Comparison of ENCODE assay signal across 1 cellular context in the genomic region with DNA sequence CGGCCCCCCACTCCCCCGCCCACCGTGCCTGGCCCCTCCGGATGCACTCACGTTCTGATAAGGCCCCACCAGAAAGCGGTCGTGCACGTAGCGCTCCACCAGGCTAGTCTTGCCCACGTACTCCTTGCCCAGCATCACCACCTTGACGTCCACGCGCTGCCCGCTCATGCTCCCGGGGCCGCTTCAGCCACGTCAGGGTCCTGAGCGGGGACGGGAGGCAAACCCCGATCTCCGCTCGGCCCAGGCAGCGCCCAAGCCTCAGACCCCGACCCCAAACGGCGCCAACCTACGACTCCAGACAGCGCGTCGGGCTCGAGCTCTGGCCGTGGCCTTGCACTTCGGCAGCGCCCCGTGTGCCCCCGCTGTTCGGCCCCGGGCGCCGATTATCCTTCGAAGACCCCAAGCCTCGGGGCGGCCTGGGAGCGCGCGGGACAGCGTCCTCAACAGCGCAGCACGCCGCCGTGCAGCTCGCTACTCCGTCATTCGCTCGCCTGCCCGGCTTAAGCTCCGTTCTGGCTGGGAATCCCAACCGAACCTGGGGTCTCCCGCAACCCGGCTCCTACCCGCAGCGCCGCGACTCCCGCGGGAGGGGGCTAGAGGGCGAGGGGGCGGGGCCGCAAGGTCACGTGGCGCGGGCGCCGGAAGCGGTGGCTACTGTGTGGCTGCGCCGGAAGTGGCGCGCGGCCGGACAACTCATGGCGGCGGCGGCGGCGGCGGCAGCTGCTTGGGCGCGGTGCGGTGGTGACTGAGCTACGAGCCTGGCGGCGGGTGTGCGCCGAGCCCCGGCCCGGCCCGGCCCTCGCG.
TF ChIP-seq lines count a peak whose summit lies in the region.

A gene with protein sequence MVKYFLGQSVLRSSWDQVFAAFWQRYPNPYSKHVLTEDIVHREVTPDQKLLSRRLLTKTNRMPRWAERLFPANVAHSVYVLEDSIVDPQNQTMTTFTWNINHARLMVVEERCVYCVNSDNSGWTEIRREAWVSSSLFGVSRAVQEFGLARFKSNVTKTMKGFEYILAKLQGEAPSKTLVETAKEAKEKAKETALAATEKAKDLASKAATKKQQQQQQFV (plus strand): TSS at position 679 of the 804 bp plus-strand sequence. CDS start 187 bp downstream, outside the sequence.
Gene RAB24, minus strand, starts transcription at position 599 of the 804 bp plus-strand sequence. Its CDS starts 431 bp downstream, at position 168.

TF ChIP-seq in K562, 482 proteins besides CTCF, POLR2A, EP300 and RAD21 (continued from another document and continues in another):
- TF ChIP-seq, protein P1, sequence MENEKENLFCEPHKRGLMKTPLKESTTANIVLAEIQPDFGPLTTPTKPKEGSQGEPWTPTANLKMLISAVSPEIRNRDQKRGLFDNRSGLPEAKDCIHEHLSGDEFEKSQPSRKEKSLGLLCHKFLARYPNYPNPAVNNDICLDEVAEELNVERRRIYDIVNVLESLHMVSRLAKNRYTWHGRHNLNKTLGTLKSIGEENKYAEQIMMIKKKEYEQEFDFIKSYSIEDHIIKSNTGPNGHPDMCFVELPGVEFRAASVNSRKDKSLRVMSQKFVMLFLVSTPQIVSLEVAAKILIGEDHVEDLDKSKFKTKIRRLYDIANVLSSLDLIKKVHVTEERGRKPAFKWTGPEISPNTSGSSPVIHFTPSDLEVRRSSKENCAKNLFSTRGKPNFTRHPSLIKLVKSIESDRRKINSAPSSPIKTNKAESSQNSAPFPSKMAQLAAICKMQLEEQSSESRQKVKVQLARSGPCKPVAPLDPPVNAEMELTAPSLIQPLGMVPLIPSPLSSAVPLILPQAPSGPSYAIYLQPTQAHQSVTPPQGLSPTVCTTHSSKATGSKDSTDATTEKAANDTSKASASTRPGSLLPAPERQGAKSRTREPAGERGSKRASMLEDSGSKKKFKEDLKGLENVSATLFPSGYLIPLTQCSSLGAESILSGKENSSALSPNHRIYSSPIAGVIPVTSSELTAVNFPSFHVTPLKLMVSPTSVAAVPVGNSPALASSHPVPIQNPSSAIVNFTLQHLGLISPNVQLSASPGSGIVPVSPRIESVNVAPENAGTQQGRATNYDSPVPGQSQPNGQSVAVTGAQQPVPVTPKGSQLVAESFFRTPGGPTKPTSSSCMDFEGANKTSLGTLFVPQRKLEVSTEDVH (IDR thresholded peaks at IDR 0.05; ENCODE audit: low read depth, partially characterized antibody), result peak; percentile 68
- TF ChIP-seq PHB2 (IDR thresholded peaks at IDR 0.05; ENCODE audit: low read depth), result no peak
- TF ChIP-seq FOSL1 (tag; conservative IDR thresholded peaks at IDR 0.05), result 0 out of 2 replicates have a peak, but pooled peaks have one; percentile 46
- TF ChIP-seq CBX1 (IDR thresholded peaks at IDR 0.05; ENCODE audit: low read depth), result peak; percentile 63; the same call in 1 of the 2 replicates
- TF ChIP-seq RB1 (IDR thresholded peaks at IDR 0.05; ENCODE audit: low read depth), result peak; percentile 78
- TF ChIP-seq CHD1 (IDR thresholded peaks at IDR 0.05; ENCODE audit: low read length), result peak; percentile 37
- 0 out of 2 replicates have a peak, but pooled peaks have one; percentile 36 for TF ChIP-seq ILF3 (IDR thresholded peaks at IDR 0.05; ENCODE audit: borderline replicate concordance)
- no peak for TF ChIP-seq RUNX1 (IDR thresholded peaks at IDR 0.05; ENCODE audit: low read depth)
- TF ChIP-seq, protein P2, sequence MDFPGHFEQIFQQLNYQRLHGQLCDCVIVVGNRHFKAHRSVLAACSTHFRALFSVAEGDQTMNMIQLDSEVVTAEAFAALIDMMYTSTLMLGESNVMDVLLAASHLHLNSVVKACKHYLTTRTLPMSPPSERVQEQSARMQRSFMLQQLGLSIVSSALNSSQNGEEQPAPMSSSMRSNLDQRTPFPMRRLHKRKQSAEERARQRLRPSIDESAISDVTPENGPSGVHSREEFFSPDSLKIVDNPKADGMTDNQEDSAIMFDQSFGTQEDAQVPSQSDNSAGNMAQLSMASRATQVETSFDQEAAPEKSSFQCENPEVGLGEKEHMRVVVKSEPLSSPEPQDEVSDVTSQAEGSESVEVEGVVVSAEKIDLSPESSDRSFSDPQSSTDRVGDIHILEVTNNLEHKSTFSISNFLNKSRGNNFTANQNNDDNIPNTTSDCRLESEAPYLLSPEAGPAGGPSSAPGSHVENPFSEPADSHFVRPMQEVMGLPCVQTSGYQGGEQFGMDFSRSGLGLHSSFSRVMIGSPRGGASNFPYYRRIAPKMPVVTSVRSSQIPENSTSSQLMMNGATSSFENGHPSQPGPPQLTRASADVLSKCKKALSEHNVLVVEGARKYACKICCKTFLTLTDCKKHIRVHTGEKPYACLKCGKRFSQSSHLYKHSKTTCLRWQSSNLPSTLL (IDR thresholded peaks at IDR 0.05), result no peak
- 0 out of 2 replicates have a peak, but pooled peaks have one; percentile 33 for TF ChIP-seq ZNF766 (CRISPR knock-in tag; conservative IDR thresholded peaks at IDR 0.05)
- TF ChIP-seq PURB (CRISPR knock-in tag; IDR thresholded peaks at IDR 0.05; ENCODE audit: low read depth), result no peak
- TF ChIP-seq PCBP1 (IDR thresholded peaks at IDR 0.05; ENCODE audit: low read depth, low read length, poor library complexity, severe bottlenecking), result peak; percentile 67
- TF ChIP-seq EP400 (IDR thresholded peaks at IDR 0.05), result peak; percentile 81
- TF ChIP-seq ZBTB7A (IDR thresholded peaks at IDR 0.05; ENCODE audit: borderline replicate concordance, control insufficient read depth, low read depth, low read length), result peak; percentile 92
- TF ChIP-seq SUPT5H (IDR thresholded peaks at IDR 0.05), result peak; percentile 77
- TF ChIP-seq, protein P3, sequence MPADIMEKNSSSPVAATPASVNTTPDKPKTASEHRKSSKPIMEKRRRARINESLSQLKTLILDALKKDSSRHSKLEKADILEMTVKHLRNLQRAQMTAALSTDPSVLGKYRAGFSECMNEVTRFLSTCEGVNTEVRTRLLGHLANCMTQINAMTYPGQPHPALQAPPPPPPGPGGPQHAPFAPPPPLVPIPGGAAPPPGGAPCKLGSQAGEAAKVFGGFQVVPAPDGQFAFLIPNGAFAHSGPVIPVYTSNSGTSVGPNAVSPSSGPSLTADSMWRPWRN (IDR thresholded peaks at IDR 0.05; ENCODE audit: low read depth), result no peak
- peak; percentile 83 for TF ChIP-seq TAF1 (IDR thresholded peaks at IDR 0.05; ENCODE audit: control insufficient read depth, extremely low read depth, insufficient read depth, low read length, severe bottlenecking)
- TF ChIP-seq ZBTB11 (CRISPR knock-in tag; IDR thresholded peaks at IDR 0.05), result peak; percentile 41 to 91 (median 41); a peak in 3 of 6 replicates
- TF ChIP-seq TEAD1 (CRISPR knock-in tag; IDR thresholded peaks at IDR 0.05), result peak; percentile 41 to 80; a peak in 1 of 4 replicates
- TF ChIP-seq SMARCA5 (IDR thresholded peaks at IDR 0.05), result peak; percentile 18; the same call in 1 of the 2 replicates
- peak; percentile 96 for TF ChIP-seq SP1 (CRISPR knock-in tag; IDR thresholded peaks at IDR 0.05)
- TF ChIP-seq, protein P4, sequence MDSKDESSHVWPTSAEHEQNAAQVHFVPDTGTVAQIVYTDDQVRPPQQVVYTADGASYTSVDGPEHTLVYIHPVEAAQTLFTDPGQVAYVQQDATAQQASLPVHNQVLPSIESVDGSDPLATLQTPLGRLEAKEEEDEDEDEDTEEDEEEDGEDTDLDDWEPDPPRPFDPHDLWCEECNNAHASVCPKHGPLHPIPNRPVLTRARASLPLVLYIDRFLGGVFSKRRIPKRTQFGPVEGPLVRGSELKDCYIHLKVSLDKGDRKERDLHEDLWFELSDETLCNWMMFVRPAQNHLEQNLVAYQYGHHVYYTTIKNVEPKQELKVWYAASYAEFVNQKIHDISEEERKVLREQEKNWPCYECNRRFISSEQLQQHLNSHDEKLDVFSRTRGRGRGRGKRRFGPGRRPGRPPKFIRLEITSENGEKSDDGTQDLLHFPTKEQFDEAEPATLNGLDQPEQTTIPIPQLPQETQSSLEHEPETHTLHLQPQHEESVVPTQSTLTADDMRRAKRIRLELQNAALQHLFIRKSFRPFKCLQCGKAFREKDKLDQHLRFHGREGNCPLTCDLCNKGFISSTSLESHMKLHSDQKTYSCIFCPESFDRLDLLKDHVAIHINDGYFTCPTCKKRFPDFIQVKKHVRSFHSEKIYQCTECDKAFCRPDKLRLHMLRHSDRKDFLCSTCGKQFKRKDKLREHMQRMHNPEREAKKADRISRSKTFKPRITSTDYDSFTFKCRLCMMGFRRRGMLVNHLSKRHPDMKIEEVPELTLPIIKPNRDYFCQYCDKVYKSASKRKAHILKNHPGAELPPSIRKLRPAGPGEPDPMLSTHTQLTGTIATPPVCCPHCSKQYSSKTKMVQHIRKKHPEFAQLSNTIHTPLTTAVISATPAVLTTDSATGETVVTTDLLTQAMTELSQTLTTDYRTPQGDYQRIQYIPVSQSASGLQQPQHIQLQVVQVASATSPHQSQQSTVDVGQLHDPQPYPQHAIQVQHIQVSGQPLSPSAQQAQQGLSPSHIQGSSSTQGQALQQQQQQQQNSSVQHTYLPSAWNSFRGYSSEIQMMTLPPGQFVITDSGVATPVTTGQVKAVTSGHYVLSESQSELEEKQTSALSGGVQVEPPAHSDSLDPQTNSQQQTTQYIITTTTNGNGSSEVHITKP (IDR thresholded peaks at IDR 0.05; ENCODE audit: partially characterized antibody), result no peak
- TF ChIP-seq ZNF780A (CRISPR knock-in tag; IDR thresholded peaks at IDR 0.05), result no peak
- TF ChIP-seq, protein P5, sequence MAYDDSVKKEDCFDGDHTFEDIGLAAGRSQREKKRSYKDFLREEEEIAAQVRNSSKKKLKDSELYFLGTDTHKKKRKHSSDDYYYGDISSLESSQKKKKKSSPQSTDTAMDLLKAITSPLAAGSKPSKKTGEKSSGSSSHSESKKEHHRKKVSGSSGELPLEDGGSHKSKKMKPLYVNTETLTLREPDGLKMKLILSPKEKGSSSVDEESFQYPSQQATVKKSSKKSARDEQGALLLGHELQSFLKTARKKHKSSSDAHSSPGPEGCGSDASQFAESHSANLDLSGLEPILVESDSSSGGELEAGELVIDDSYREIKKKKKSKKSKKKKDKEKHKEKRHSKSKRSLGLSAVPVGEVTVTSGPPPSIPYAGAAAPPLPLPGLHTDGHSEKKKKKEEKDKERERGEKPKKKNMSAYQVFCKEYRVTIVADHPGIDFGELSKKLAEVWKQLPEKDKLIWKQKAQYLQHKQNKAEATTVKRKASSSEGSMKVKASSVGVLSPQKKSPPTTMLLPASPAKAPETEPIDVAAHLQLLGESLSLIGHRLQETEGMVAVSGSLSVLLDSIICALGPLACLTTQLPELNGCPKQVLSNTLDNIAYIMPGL (CRISPR knock-in tag; IDR thresholded peaks at IDR 0.05), result peak; percentile 93
- TF ChIP-seq, protein P6, sequence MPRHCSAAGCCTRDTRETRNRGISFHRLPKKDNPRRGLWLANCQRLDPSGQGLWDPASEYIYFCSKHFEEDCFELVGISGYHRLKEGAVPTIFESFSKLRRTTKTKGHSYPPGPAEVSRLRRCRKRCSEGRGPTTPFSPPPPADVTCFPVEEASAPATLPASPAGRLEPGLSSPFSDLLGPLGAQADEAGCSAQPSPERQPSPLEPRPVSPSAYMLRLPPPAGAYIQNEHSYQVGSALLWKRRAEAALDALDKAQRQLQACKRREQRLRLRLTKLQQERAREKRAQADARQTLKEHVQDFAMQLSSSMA (CRISPR knock-in tag; IDR thresholded peaks at IDR 0.05), result peak; percentile 69; the same call in 1 of the 2 replicates
- peak; percentile 89; the same call in 1 of the 2 replicates for TF ChIP-seq NR1H2 (CRISPR knock-in tag; IDR thresholded peaks at IDR 0.05)
- TF ChIP-seq ZFX (CRISPR knock-in tag; IDR thresholded peaks at IDR 0.05), result peak; percentile 76
- TF ChIP-seq BRD4 (IDR thresholded peaks at IDR 0.05), result 0 out of 2 replicates have a peak, but pooled peaks have one; percentile 59
- TF ChIP-seq PML (IDR thresholded peaks at IDR 0.05; ENCODE audit: low read length), result peak; percentile 44
- no peak for TF ChIP-seq SREBF1 (IDR thresholded peaks at IDR 0.05; ENCODE audit: borderline replicate concordance, low read depth, low read length)
- 0 out of 2 replicates have a peak, but pooled peaks have one; percentile 16 for TF ChIP-seq SMAD4 (CRISPR knock-in tag; conservative IDR thresholded peaks at IDR 0.05)
- TF ChIP-seq HCFC1 (IDR thresholded peaks at IDR 0.05; ENCODE audit: low read depth, low read length), result peak; percentile 75
- no peak for TF ChIP-seq RBM34 (IDR thresholded peaks at IDR 0.05; ENCODE audit: borderline replicate concordance, insufficient read depth, low read length)
- peak; percentile 92 for TF ChIP-seq CTCFL (IDR thresholded peaks at IDR 0.05; ENCODE audit: borderline replicate concordance, insufficient read depth, low read depth, low read length, poor library complexity, severe bottlenecking)
- 0 out of 2 replicates have a peak, but pooled peaks have one; percentile 42 for TF ChIP-seq NFRKB (IDR thresholded peaks at IDR 0.05; ENCODE audit: low read depth)
- TF ChIP-seq ZNF511 (CRISPR knock-in tag; IDR thresholded peaks at IDR 0.05), result peak; percentile 64
